8 cellular contexts compared by ENCODE assay signal in the genomic region with DNA sequence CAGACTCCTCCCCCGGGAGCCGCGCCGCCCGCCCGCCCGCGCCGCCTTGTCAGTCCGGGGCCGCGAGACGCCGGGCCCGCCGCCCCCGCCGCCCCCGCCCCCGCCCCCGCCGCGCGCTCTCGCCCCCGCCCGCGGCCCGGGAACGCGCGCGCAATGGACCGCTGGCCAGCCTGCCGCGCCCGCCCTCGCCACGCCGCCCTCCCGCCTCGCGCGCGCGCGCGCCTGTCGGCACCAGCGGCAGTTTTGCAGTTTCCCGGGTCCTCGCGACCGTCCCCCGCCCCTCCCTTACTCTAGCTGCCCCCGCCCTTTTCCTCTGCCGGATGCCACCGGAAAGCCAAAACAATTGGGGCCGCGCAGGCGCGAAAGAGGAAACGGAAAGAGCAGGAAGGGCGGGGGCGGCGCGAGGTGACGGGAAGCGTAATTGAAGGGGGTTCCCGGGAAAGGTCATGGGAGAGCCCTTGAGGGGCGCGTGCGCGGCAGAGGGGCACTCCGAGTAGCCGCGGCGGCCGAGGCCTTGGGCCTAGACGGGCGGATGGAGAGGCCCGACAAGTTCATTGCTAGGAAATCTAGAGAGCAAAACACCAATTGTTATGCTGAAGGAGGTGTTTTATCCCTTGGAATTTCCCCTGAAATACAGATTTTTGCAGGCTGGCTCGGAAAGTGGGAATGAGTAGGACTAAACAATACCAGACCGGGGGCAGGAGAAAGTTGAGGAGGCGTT. TPM values are rescaled to one million over a fixed set of nuclear protein-coding genes. Genes with fewer than 3 reads are reported as not detected.
DNase-seq lines count a peak whose midpoint lies in the region; ATAC-seq and TF ChIP-seq lines count a peak whose summit lies in the region.

No MANE protein-coding gene starts in this region.

- H2AFZ ChIP-seq in PC-3 (ENCODE audit: low read length) = peak overlapping the region; percentile 81

- no peaks in the 10 kb centered on the region for H3K27me3 Mint-ChIP-seq in activated T-cell treated with anti-CD3 and anti-CD28 coated beads, Interleukin-2, amount 50 U/mL, for 4 hours (ENCODE audit: low read depth)

- peak overlapping the region; percentile 81 for H3K9ac ChIP-seq in PC-3 (ENCODE audit: low read length)

- CTCF ChIA-PET in PC-3 (lab: Charles Lee) = interaction anchor here (0.6 kb wide), 2 partner anchors 46 to 681 kb away, joined by 3 to 9 read pairs; no protein-coding TSS in a partner anchor

- TF ChIP-seq CTCF in PC-3 (conservative IDR thresholded peaks at IDR 0.05; ENCODE audit: low read depth, low read length) = no peak

- peaks cover under 1% of the 10 kb centered on the region for H3K36me3 Mint-ChIP-seq in activated T-cell treated with anti-CD3 and anti-CD28 coated beads, Interleukin-2, amount 50 U/mL, for 4 hours (ENCODE audit: insufficient read depth)

- no peaks in the 10 kb centered on the region for H3K36me3 ChIP-seq in PC-3 (ENCODE audit: low read depth, low read length)
- H3K36me3 ChIP-seq in muscle layer of duodenum (ENCODE audit: control insufficient read depth in 1 of 2, insufficient read depth in 2 of 2, low read length in 2 of 2) = peaks cover 0 to 19% of the 10 kb centered on the region in 2 donors

- H3K9me2 ChIP-seq in PC-3 (replicated peaks; ENCODE audit: low read length) = no peaks in the 10 kb centered on the region

- intact Hi-C loops in PC-3 (cut with micrococcal nuclease) = loop anchor here (1.0 to 5.0 kb wide), 7 partner anchors 51 to 400 kb away; partner anchors contain the start of genes FKBP9, LSM5, NT5C3A and RP9

- ATAC-seq in GM21717 (IDR thresholded peaks at IDR 0.05; ENCODE audit: unreplicated experiment) = peak; percentile 53
- ATAC-seq in PC-3 = peak; percentile 57
- peak; percentile 65 for ATAC-seq in activated T-cell treated with anti-CD3 and anti-CD28 coated beads, Interleukin-2, amount 50 U/mL, for 4 hours
- ATAC-seq in esophagus mucosa = peak; percentile 87

- peak; percentile 100 for DNase-seq in DMS53 (lab: John Stamatoyannopoulos, UW)
- DNase-seq in Jurkat, Clone E6-1 (ENCODE audit: low read depth, low spot score) = peak; percentile 94
- peak; percentile 91 for DNase-seq in PC-3
- peak; percentile 96 for DNase-seq in activated T-cell treated with anti-CD3 and anti-CD28 coated beads, Interleukin-2, amount 50 U/mL, for 4 hours
- peak; percentile 96 for DNase-seq in stimulated activated CD8-positive, alpha-beta memory T cell treated with anti-CD3 and anti-CD28 coated beads, Interleukin-7, amount 100 ng/mL, for 4 hours (ENCODE audit: low read depth in 2 of 2)

- H3K4me1 Mint-ChIP-seq in activated T-cell treated with anti-CD3 and anti-CD28 coated beads, Interleukin-2, amount 50 U/mL, for 4 hours (ENCODE audit: low read depth) = peaks cover 46% of the 10 kb centered on the region

- H3K9me3 Mint-ChIP-seq in activated T-cell treated with anti-CD3 and anti-CD28 coated beads, Interleukin-2, amount 50 U/mL, for 4 hours = no peaks in the 10 kb centered on the region

- H3K4me2 ChIP-seq in PC-3 (ENCODE audit: low read length) = peak overlapping the region; percentile 89

- BruUV-seq in PC-3 (replicated peaks; lab: Mats Ljungman, UMichigan) = no TSS peak

- no peaks in the 10 kb centered on the region for H3F3A ChIP-seq in PC-3 (ENCODE audit: low read length, unreplicated experiment)

- peak overlapping the region; percentile 84 for H3K4me3 ChIP-seq in Jurkat, Clone E6-1 (ENCODE audit: low read length)
- H3K4me3 ChIP-seq in PC-3 (ENCODE audit: low read length) (peak overlapping the region; percentile 98), muscle layer of duodenum (ENCODE audit: low read depth in 1 of 2, low read length in 2 of 2) (peak overlapping the region; percentile 69 to 84)

- H3K4me3 Mint-ChIP-seq in activated T-cell treated with anti-CD3 and anti-CD28 coated beads, Interleukin-2, amount 50 U/mL, for 4 hours = peak overlapping the region; percentile 93

- POLR2A ChIA-PET in PC-3 (lab: Charles Lee; ENCODE audit: unreplicated experiment) = no interaction called here

- peaks cover 41% of the 10 kb centered on the region for H3K79me2 ChIP-seq in PC-3 (ENCODE audit: low read length)

- H3K27ac ChIP-seq in PC-3 (ENCODE audit: low read length) (peak overlapping the region; percentile 71), muscle layer of duodenum (ENCODE audit: low read length) (peak overlapping the region; percentile 97)

- peaks cover 13% of the 10 kb centered on the region for H3K4me1 ChIP-seq in PC-3 (ENCODE audit: insufficient read depth, low read length)
- peaks cover 16 to 46% of the 10 kb centered on the region in 2 donors for H3K4me1 ChIP-seq in muscle layer of duodenum (ENCODE audit: control insufficient read depth in 1 of 2, insufficient read depth in 2 of 2, low read length in 2 of 2)

- H3K9me3 ChIP-seq in PC-3 (ENCODE audit: low read length) (no peaks in the 10 kb centered on the region), muscle layer of duodenum (ENCODE audit: control insufficient read depth in 1 of 2, low read length in 2 of 2) (no peaks in the 10 kb centered on the region)

- peaks cover 24% of the 10 kb centered on the region for H4K20me1 ChIP-seq in PC-3 (ENCODE audit: low read length)

- H3K27me3 ChIP-seq in PC-3 (ENCODE audit: low read length) (no peaks in the 10 kb centered on the region), muscle layer of duodenum (ENCODE audit: low read depth, low read length) (no peaks in the 10 kb centered on the region)

RNA-seq across cellular contexts. Expression of gene KBTBD2, which starts 0.4 kb away (rescaled TPM):
- 26.2 TPM for polyA plus RNA-seq in Jurkat, Clone E6-1 (2012; ENCODE audit: insufficient read depth, insufficient read length)
- total RNA-seq in PC-3 (2014; rRNA removed) (16.3 and 17.9 TPM in 2 replicates), esophagus mucosa (15.3 TPM)
- total RNA-seq in activated T-cell treated with anti-CD3 and anti-CD28 coated beads, Interleukin-2, amount 50 U/mL, for 4 hours = 10 to 100 TPM; 16.4 to 18.9 (median 17.6) TPM

Comparison
In these comparisons a context has a peak if more than half of its experiments do, and no peak if none do; other contexts are left out.
1. Peak in every context shown above with its lines: DNase-seq, ATAC-seq, H3K4me3 ChIP-seq and H3K27ac ChIP-seq.